ENCODE assay signal across 1 cellular context in the genomic region with DNA sequence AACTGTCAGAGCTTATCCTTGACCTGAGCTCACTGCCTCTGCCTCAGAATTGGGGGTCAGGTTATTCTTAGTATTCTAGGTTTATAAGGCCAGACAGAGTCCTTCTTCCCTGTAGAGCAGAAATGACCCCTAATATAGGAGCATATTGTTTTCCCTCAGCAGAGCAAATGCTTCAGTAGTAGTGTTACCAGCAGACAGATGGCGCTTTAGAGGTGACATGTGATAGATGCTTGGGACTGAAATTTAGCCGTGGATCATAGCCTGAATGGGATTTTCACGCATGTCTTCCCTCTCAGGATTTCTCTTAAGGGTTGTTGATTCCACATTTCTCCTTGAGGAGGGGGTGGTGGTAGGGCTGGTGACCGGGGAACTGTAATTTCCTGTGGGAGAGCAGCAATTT.
TF ChIP-seq lines count a peak whose summit lies in the region.

No MANE protein-coding gene starts in this region.

TF ChIP-seq in SK-N-SH, 30 proteins besides CTCF, POLR2A, EP300 and RAD21:
- TF ChIP-seq POLR2AphosphoS5 (IDR thresholded peaks at IDR 0.05; ENCODE audit: low read depth, low read length) (no peak), SMC3 (IDR thresholded peaks at IDR 0.05; ENCODE audit: low read depth, low read length) (peak; percentile 47; the same call in 1 of the 2 replicates), MXI1 (IDR thresholded peaks at IDR 0.05; ENCODE audit: low read depth, low read length) (peak; percentile 34; the same call in 1 of the 2 replicates)
